ENCODE assay signal across 8 cellular contexts in the genomic region with DNA sequence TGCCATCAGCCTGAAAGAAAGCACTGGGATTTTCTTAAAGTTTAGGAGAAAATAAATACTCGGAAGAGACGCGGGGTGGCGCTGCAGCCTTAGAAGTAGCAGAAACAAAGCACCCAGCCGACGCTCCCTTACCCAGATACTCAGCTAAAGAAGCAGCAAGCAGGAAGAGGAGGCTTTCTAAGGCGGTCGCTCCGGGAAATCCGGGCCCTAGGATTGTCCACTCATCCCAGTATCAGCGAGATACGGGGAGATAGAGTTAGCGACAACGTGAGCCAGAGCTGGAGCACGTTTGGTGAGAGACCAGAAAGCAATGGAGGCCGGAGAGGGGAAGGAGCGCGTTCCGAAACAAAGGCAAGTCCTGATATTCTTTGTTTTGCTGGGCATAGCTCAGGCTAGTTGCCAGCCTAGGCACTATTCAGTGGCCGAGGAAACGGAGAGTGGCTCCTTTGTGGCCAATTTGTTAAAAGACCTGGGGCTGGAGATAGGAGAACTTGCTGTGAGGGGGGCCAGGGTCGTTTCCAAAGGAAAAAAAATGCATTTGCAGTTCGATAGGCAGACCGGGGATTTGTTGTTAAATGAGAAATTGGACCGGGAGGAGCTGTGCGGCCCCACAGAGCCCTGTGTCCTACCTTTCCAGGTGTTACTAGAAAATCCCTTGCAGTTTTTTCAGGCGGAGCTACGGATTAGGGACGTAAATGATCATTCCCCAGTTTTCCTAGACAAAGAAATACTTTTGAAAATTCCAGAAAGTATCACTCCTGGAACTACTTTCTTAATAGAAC. TPM values are rescaled to one million over a fixed set of nuclear protein-coding genes. Genes with fewer than 3 reads are reported as not detected.
DNase-seq lines count a peak whose midpoint lies in the region; ATAC-seq lines count a peak whose summit lies in the region.

Gene PCDHB2, plus strand, starts transcription at position 135 of the 782 bp plus-strand sequence. Its CDS starts 176 bp downstream, at position 311.

- H3K4me2 ChIP-seq in mesenchymal stem cell (ENCODE audit: low read length, poor library complexity, severe bottlenecking): peak within 1 kb of the TSS; percentile 48

- ATAC-seq in GM21423 (IDR thresholded peaks at IDR 0.05; ENCODE audit: unreplicated experiment) (no peak), HG02885 (IDR thresholded peaks at IDR 0.05; ENCODE audit: poor library complexity, unreplicated experiment) (no peak), HG03280 (IDR thresholded peaks at IDR 0.05; ENCODE audit: unreplicated experiment) (no peak)

- H2BK120ac ChIP-seq in mesenchymal stem cell (ENCODE audit: low read depth, low read length): peak within 1 kb of the TSS; percentile 94

- no peak within 1 kb of the TSS for H2BK12ac ChIP-seq in mesenchymal stem cell (ENCODE audit: low read length in 2 of 2)

- peak within 1 kb of the TSS; percentile 72 for H3K4me3 ChIP-seq in mesenchymal stem cell (ENCODE audit: insufficient read depth in 1 of 2, low read depth in 1 of 2, low read length in 2 of 2)

- peak within 1 kb of the TSS; percentile 94 for H3K27ac ChIP-seq in mesenchymal stem cell (ENCODE audit: low read length, poor library complexity, severe bottlenecking)

- H3K23ac ChIP-seq in mesenchymal stem cell (ENCODE audit: low read length in 2 of 2): no peak within 1 kb of the TSS

- peak within 1 kb of the TSS; percentile 86 for H4K91ac ChIP-seq in mesenchymal stem cell (ENCODE audit: low read length)

- no peak within 1 kb of the TSS for H2BK15ac ChIP-seq in mesenchymal stem cell (ENCODE audit: low read depth, poor library complexity, severe bottlenecking)

- peak within 1 kb of the TSS; percentile 83 for H3K9ac ChIP-seq in mesenchymal stem cell (ENCODE audit: low read length)

- H3K4ac ChIP-seq in mesenchymal stem cell (ENCODE audit: low read depth in 1 of 2, low read length in 2 of 2): peak within 1 kb of the TSS; percentile 53 to 98

- H3K14ac ChIP-seq in mesenchymal stem cell (ENCODE audit: low read length in 2 of 2): peak within 1 kb of the TSS in 1 of 2 experiments; percentile 61

- H3K18ac ChIP-seq in mesenchymal stem cell (ENCODE audit: low read depth in 1 of 2, low read length in 2 of 2): peak within 1 kb of the TSS; percentile 79 to 97

- peaks cover 3% of the 10 kb centered on the region for H3K79me1 ChIP-seq in mesenchymal stem cell (replicated peaks; ENCODE audit: low read length, poor library complexity, severe bottlenecking)

- peaks cover 35% of the 10 kb centered on the region for H3K9me3 ChIP-seq in mesenchymal stem cell (ENCODE audit: control insufficient read depth, low read length)

- H2AFZ ChIP-seq in mesenchymal stem cell (ENCODE audit: low read depth, low read length): peak within 1 kb of the TSS; percentile 57

- peak; percentile 26 for DNase-seq in HCEC 1CT
- peak; percentile 64 for DNase-seq in NCI-H82 (lab: John Stamatoyannopoulos, UW)
- DNase-seq in dermis blood vessel endothelial cell: peak; percentile 50
- peak; percentile 92 for DNase-seq in mesenchymal stem cell
- DNase-seq in activated T-cell treated with anti-CD3 and anti-CD28 coated beads, Interleukin-2, amount 50 U/mL, for 1 hour: no peak

- WGBS in mesenchymal stem cell: under 1% methylated on average over 29 of the region's 29 CpGs

- H3K27me3 ChIP-seq in mesenchymal stem cell (ENCODE audit: control insufficient read depth in 1 of 2, insufficient read depth in 1 of 2, low read length in 2 of 2): no peaks in the 10 kb centered on the region

- H2BK5ac ChIP-seq in mesenchymal stem cell (ENCODE audit: low read depth, low read length, poor library complexity, severe bottlenecking): no peak within 1 kb of the TSS

- H3K4me1 ChIP-seq in mesenchymal stem cell (ENCODE audit: control insufficient read depth, insufficient read depth, low read depth, low read length): peaks cover 2% of the 10 kb centered on the region

- H4K8ac ChIP-seq in mesenchymal stem cell (ENCODE audit: low read length): peak within 1 kb of the TSS; percentile 98

- H2AK5ac ChIP-seq in mesenchymal stem cell (ENCODE audit: low read length, severe bottlenecking): no peak within 1 kb of the TSS

- peaks cover 0 to 14% of the 10 kb centered on the region in 2 experiments for H3K36me3 ChIP-seq in mesenchymal stem cell (ENCODE audit: control insufficient read depth in 1 of 2, insufficient read depth in 2 of 2, low read depth in 1 of 2, low read length in 2 of 2)

RNA-seq across cellular contexts. Expression of gene PCDHB2, which starts in this region (rescaled TPM):
- 0.88 and 1.4 TPM in 2 replicates for total RNA-seq in dermis blood vessel endothelial cell
- polyA plus RNA-seq in mesenchymal stem cell (2013, experiment 1 of 2): 34.1 TPM
- 34.2 TPM for polyA plus RNA-seq in mesenchymal stem cell (2013, experiment 2 of 2)
